Comparison of ENCODE assay signal across 9 cellular contexts in the genomic region with DNA sequence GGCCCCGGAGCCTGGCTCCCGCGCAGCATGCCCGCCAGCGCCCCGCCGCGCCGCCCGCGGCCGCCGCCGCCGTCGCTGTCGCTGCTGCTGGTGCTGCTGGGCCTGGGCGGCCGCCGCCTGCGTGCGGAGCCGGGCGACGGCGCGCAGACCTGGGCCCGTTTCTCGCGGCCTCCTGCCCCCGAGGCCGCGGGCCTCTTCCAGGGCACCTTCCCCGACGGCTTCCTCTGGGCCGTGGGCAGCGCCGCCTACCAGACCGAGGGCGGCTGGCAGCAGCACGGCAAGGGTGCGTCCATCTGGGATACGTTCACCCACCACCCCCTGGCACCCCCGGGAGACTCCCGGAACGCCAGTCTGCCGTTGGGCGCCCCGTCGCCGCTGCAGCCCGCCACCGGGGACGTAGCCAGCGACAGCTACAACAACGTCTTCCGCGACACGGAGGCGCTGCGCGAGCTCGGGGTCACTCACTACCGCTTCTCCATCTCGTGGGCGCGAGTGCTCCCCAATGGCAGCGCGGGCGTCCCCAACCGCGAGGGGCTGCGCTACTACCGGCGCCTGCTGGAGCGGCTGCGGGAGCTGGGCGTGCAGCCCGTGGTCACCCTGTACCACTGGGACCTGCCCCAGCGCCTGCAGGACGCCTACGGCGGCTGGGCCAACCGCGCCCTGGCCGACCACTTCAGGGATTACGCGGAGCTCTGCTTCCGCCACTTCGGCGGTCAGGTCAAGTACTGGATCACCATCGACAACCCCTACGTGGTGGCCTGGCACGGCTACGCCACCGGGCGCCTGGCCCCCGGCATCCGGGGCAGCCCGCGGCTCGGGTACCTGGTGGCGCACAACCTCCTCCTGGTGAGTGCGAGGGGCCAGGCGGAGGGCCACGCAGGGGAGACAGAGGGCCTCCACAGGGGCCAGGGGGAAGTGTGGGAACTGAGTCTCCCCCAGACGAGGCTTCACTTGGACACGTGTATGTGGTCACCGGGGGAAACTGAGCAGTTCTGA. TPM values are rescaled to one million over a fixed set of nuclear protein-coding genes. Genes with fewer than 3 reads are reported as not detected.
A peak's percentile ranks its signal among the peaks of the same experiment; 100 is the strongest.
DNase-seq lines count a peak whose midpoint lies in the region; ATAC-seq and TF ChIP-seq lines count a peak whose summit lies in the region.
"Had no signal": no experiment of that assay in that cellular context is flagged by ENCODE, and none has a peak within 500 bp of the region (broad histone marks: within the 10 kb centered on the region; RNA-seq: fewer than 3 reads in every experiment).

Gene KL (plus strand): TSS at position 10 of the 996 bp plus-strand sequence. CDS start 18 bp downstream, at position 28.

- peaks cover 0 to 14% (median 3%) of the 10 kb centered on the region in 4 donors for H3K4me1 ChIP-seq in right lobe of liver
- H3K4me1 ChIP-seq in testis = no peaks in the 10 kb centered on the region

- peak within 1 kb of the TSS; percentile 73 for H3K4me3 Mint-ChIP-seq in CD4-positive, alpha-beta T cell

- peaks cover 79% of the 10 kb centered on the region for H3K27me3 Mint-ChIP-seq in CD4-positive, alpha-beta T cell

- POLR2A ChIA-PET in CD4-positive, alpha-beta T cell (lab: Charles Lee) = no interaction called here

- H3K4me3 ChIP-seq in NB4 (ENCODE audit: low read depth, low read length) = no peak within 1 kb of the TSS
- H3K4me3 ChIP-seq in coronary artery = peak within 1 kb of the TSS; percentile 76
- peak within 1 kb of the TSS; percentile 30 to 55 (median 43) for H3K4me3 ChIP-seq in right lobe of liver
- peak within 1 kb of the TSS; percentile 42 to 53 for H3K4me3 ChIP-seq in testis

- WGBS in right lobe of liver (ENCODE audit: insufficient coverage, low coverage, low lambda C conversion rate, missing lambda C conversion rate) = 0% methylated on average over 1 of the region's 109 CpGs
- 5 to 13% methylated on average over 6 to 47 of the region's 109 CpGs for WGBS in testis, 2 donors

- no peak within 1 kb of the TSS for H3K27ac Mint-ChIP-seq in CD4-positive, alpha-beta T cell

- no peaks in the 10 kb centered on the region for H3K36me3 Mint-ChIP-seq in CD4-positive, alpha-beta T cell (ENCODE audit: low read depth)

- no peak for TF ChIP-seq CTCF in CD4-positive, alpha-beta T cell (IDR thresholded peaks at IDR 0.05)
- TF ChIP-seq CTCF in NB4 (IDR thresholded peaks at IDR 0.05; ENCODE audit: low read depth, low read length) = no peak
- TF ChIP-seq CTCF in coronary artery (IDR thresholded peaks at IDR 0.05) = no peak
- no peak for TF ChIP-seq CTCF in right lobe of liver (IDR thresholded peaks at IDR 0.05)
- TF ChIP-seq CTCF in testis (IDR thresholded peaks at IDR 0.05) = no peak

- no peaks in the 10 kb centered on the region for H3K9me3 Mint-ChIP-seq in CD4-positive, alpha-beta T cell

- no peak for ATAC-seq in CD4-positive, alpha-beta T cell (ENCODE audit: poor library complexity)
- ATAC-seq in GM19324 (IDR thresholded peaks at IDR 0.05; ENCODE audit: low FRiP score, unreplicated experiment) (peak; percentile 36), right lobe of liver (peak; percentile 43 to 58 (median 54)), GM18519 (IDR thresholded peaks at IDR 0.05; ENCODE audit: low FRiP score, unreplicated experiment) (no peak)

- CTCF ChIA-PET in CD4-positive, alpha-beta T cell (lab: Charles Lee) = no interaction called here

- no peaks in the 10 kb centered on the region for H3K9me3 ChIP-seq in CD4-positive, alpha-beta T cell (ENCODE audit: control insufficient read depth, low read length)
- no peaks in the 10 kb centered on the region for H3K9me3 ChIP-seq in right lobe of liver
- H3K9me3 ChIP-seq in testis = no peaks in the 10 kb centered on the region

- H3K36me3 ChIP-seq in right lobe of liver = no peaks in the 10 kb centered on the region
- H3K36me3 ChIP-seq in testis (ENCODE audit: low read depth, missing control alignments) = no peaks in the 10 kb centered on the region

- TF ChIP-seq POLR2A in NB4 (IDR thresholded peaks at IDR 0.05; ENCODE audit: extremely low read depth, insufficient read length) (no peak), right lobe of liver (IDR thresholded peaks at IDR 0.05) (no peak), testis (IDR thresholded peaks at IDR 0.05) (no peak)

- intact Hi-C loops in CD4-positive, alpha-beta T cell (cut with DNase I, micrococcal nuclease) = no loop called here
- intact Hi-C loops in right lobe of liver (cut with DNase I) = no loop called here
- intact Hi-C loops in testis (cut with DNase I; ENCODE audit: low total_unique reads) = no loop called here

- DNase-seq in CD4-positive, alpha-beta T cell = peak in 1 of 10 experiments; percentile 1
- DNase-seq in NB4 (ENCODE audit: low read depth) = peak; percentile 11
- DNase-seq in coronary artery (ENCODE audit: low spot score) = no peak
- peak; percentile 42 to 64 (median 48) for DNase-seq in right lobe of liver
- peak; percentile 16 for DNase-seq in testis
- no peak for DNase-seq in NCI-H446 (lab: John Stamatoyannopoulos, UW)

- H3K27me3 ChIP-seq in CD4-positive, alpha-beta T cell (ENCODE audit: control insufficient read depth, insufficient read depth, low read length) = peaks cover 70% of the 10 kb centered on the region
- H3K27me3 ChIP-seq in right lobe of liver (no peaks in the 10 kb centered on the region), testis (no peaks in the 10 kb centered on the region)

- H3K27ac ChIP-seq in CD4-positive, alpha-beta T cell (ENCODE audit: low read depth, low read length) = no peak within 1 kb of the TSS
- H3K27ac ChIP-seq in coronary artery = peak within 1 kb of the TSS in 1 of 2 donors; percentile 71
- peak within 1 kb of the TSS in 2 of 3 donors; percentile 4 to 41 for H3K27ac ChIP-seq in right lobe of liver
- peak within 1 kb of the TSS in 1 of 2 donors; percentile 36 for H3K27ac ChIP-seq in testis
- H3K27ac ChIP-seq: epithelial cell of prostate had no signal

- H3K4me1 Mint-ChIP-seq in CD4-positive, alpha-beta T cell (ENCODE audit: low read depth) = peaks cover 11% of the 10 kb centered on the region

RNA-seq across cellular contexts. Expression of gene KL, which starts in this region (rescaled TPM):
- not detected for total RNA-seq in CD4-positive, alpha-beta T cell
- total RNA-seq in right lobe of liver (1 to 10 TPM in 1 of 6 experiments, under 1 TPM in 5; 0.09 to 1.2 (median 0.39) TPM), testis (1 to 10 TPM in 1 of 2 donors, under 1 TPM in 1; 0.81 to 1.1 TPM)
- polyA plus RNA-seq in testis (ENCODE audit: insufficient read depth, low read depth, low replicate concordance) = 1.6 TPM

Comparison
In these comparisons a context has a peak if more than half of its experiments do, and no peak if none do; other contexts are left out.
1. ATAC-seq: peak in GM19324 (single experiment) and right lobe of liver (4 of 4); none in CD4-positive, alpha-beta T cell (single experiment) and GM18519 (single experiment).
2. DNase-seq: peak in NB4 (single experiment), right lobe of liver (3 of 3) and testis (single experiment); none in coronary artery (single experiment) and NCI-H446 (0 of 2).